In the genomic region with DNA sequence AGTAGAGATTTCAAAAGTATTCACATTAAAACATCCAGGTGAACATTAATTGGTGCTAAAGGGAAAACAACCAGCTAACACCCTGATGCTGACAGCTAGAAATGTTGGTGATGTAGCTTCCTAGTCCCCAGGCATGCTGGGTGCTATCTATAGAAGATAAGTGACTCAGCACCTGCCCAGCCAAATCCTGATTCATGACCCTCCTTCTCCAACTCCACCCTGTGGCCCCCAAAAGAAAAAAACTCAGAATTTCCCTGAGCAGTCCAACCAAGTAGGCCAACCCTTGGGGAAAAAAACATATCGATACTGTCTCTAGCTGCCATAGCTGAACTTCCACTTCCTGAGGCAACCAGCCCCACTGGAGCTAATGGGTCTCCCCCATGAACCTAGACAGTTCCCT, we compare ENCODE assay signal across 24 cellular contexts.
A peak's percentile ranks its signal among the peaks of the same experiment; 100 is the strongest.
DNase-seq lines count a peak whose midpoint lies in the region; ATAC-seq and TF ChIP-seq lines count a peak whose summit lies in the region.
"Had no signal": no experiment of that assay in that cellular context is flagged by ENCODE, and none has a peak within 500 bp of the region (broad histone marks: within the 10 kb centered on the region; RNA-seq: fewer than 3 reads in every experiment).

No MANE protein-coding gene starts in this region.

- peak; percentile 75 for ATAC-seq in foreskin keratinocyte
- ATAC-seq: CD8-positive, alpha-beta T cell; GM23338 had no signal

- intact Hi-C loops in posterior cingulate gyrus (cut with DNase I), result no loop called here

- DNase-seq in NCI-H226, result peak; percentile 45
- peak; percentile 22 for DNase-seq in epithelial cell of esophagus (ENCODE audit: low read depth)
- DNase-seq in foreskin keratinocyte, result peak in 1 of 2 donors; percentile 29
- no peak for DNase-seq in putamen (ENCODE audit: low spot score)
- no peak for DNase-seq in HuH-7.5 (ENCODE audit: low spot score)
- no peak for DNase-seq in posterior cingulate gyrus
- DNase-seq in GF-D8 (lab: John Stamatoyannopoulos, UW), result no peak
- DNase-seq: Caco-2; CD8-positive, alpha-beta T cell; DMS79; H9; NCI-H1092; NCI-H1417 treated with DMSO at 0.1 percent for 48 hours; NCI-H187 treated with DMSO at 0.1 percent for 48 hours; NCI-H2107; NCI-H446; NCI-H524 treated with DMSO at 0.1 percent for 48 hours; NCI-H774; PC-9; Right ventricle myocardium superior; RPMI8226 had no signal

- no peak overlapping the region for H3K4me3 ChIP-seq in epithelial cell of esophagus (ENCODE audit: low read length)
- H3K4me3 ChIP-seq: GM23338, PC-9, SJSA1 had no signal

- no peak for TF ChIP-seq CTCF in epithelial cell of esophagus (IDR thresholded peaks at IDR 0.05; ENCODE audit: insufficient read depth, low read depth, low read length, missing control alignments)
- peak; percentile 6 for TF ChIP-seq CTCF in foreskin keratinocyte (conservative IDR thresholded peaks at IDR 0.05)

- H3K27me3 ChIP-seq in foreskin keratinocyte, result no peaks in the 10 kb centered on the region
- H3K27me3 ChIP-seq: SJSA1 had no signal

- no peak overlapping the region for H3K27ac ChIP-seq in foreskin keratinocyte
- H3K27ac ChIP-seq: C4-2B, PC-9, SJSA1 had no signal

- no peaks in the 10 kb centered on the region for H3K4me1 ChIP-seq in foreskin keratinocyte
- H3K4me1 ChIP-seq: Caco-2, SJSA1 had no signal

Comparison
In these comparisons a context has a peak if more than half of its experiments do, and no peak if none do; other contexts are left out.
1. DNase-seq: peak in NCI-H226 (single experiment) and epithelial cell of esophagus (single experiment); none in putamen (single experiment), HuH-7.5 (single experiment), posterior cingulate gyrus (0 of 10) and GF-D8 (single experiment).